Comparison of ENCODE assay signal across 26 cellular contexts in genomic region chr2:65742977-65743376, GRCh38.
"Had no signal": no experiment of that assay in that cellular context is flagged by ENCODE, and none has a peak within 500 bp of the region (broad histone marks: within the 10 kb centered on the region; RNA-seq: fewer than 3 reads in every experiment).

No MANE protein-coding gene starts in this region.

- H3K4me1 Mint-ChIP-seq: activated CD4-positive, alpha-beta T cell treated with anti-CD3 and anti-CD28 coated beads, Interleukin-2, amount 10 ng/mL, durations not matched to agents 7 days and 5 days; activated naive CD4-positive, alpha-beta T cell treated with anti-CD3 and anti-CD28 coated beads, Interleukin-2, amount 50 U/mL, for 24 hours; memory B cell had no signal

- H3K9me3 Mint-ChIP-seq: activated CD4-positive, alpha-beta T cell treated with anti-CD3 and anti-CD28 coated beads, Interleukin-2, amount 10 ng/mL, durations not matched to agents 7 days and 5 days; activated CD8-positive, alpha-beta T cell treated with anti-CD3 and anti-CD28 coated beads for 36 hours; activated T-helper 1 cell treated with anti-CD3 and anti-CD28 coated beads, Interleukin-12 subunit alpha, Interleukin-12 subunit beta, Interleukin-2, Interleukin-4 antibody, amounts not matched to agents 30 ng/mL and 10 ng/mL and 1 ng/mL, durations not matched to agents 14 hours and 24 hours and 36 hours; stimulated activated naive CD8-positive, alpha-beta T cell treated with anti-CD3 and anti-CD28 coated beads, Interleukin-15, Interleukin-2, amounts not matched to agents 100 ng/mL and 50 ng/mL, for 24 hours; T-helper 2 cell treated with Interferon-gamma antibody and Interleukin-4, amounts not matched to agents 5 μg/mL and 100 μg/mL, for 36 hours had no signal

- H3K27me3 ChIP-seq: colonic mucosa, esophagus squamous epithelium, heart left ventricle, pancreas, right atrium auricular region, thyroid gland had no signal

- H3K36me3 ChIP-seq: colonic mucosa, esophagus squamous epithelium, heart left ventricle, pancreas, right atrium auricular region, thyroid gland had no signal

- ATAC-seq: activated CD8-positive, alpha-beta T cell treated with anti-CD3 and anti-CD28 coated beads for 36 hours; effector memory CD8-positive, alpha-beta T cell; heart left ventricle; left cardiac atrium; pancreas; psoas muscle had no signal

- H3K4me3 Mint-ChIP-seq: activated CD4-positive, alpha-beta T cell treated with anti-CD3 and anti-CD28 coated beads, Interleukin-2, amount 10 ng/mL, durations not matched to agents 7 days and 5 days; activated CD8-positive, alpha-beta T cell treated with anti-CD3 and anti-CD28 coated beads for 36 hours; activated naive CD4-positive, alpha-beta T cell treated with anti-CD3 and anti-CD28 coated beads, Interleukin-2, amount 50 U/mL, for 24 hours; activated T-helper 1 cell treated with anti-CD3 and anti-CD28 coated beads, Interleukin-12 subunit alpha, Interleukin-12 subunit beta, Interleukin-2, Interleukin-4 antibody, amounts not matched to agents 30 ng/mL and 10 ng/mL and 1 ng/mL, durations not matched to agents 14 hours and 24 hours and 36 hours; effector memory CD8-positive, alpha-beta T cell; memory B cell; nephron; stimulated activated naive CD8-positive, alpha-beta T cell treated with anti-CD3 and anti-CD28 coated beads, Interleukin-15, Interleukin-2, amounts not matched to agents 100 ng/mL and 50 ng/mL, for 24 hours; T-helper 2 cell treated with Interferon-gamma antibody and Interleukin-4, amounts not matched to agents 5 μg/mL and 100 μg/mL, for 36 hours had no signal

- H3K9me3 ChIP-seq: colonic mucosa, esophagus squamous epithelium, heart left ventricle, pancreas, psoas muscle, right atrium auricular region, thyroid gland had no signal

- FAIRE-seq: islet of Langerhans, pancreas had no signal

- H3K27ac ChIP-seq: colonic mucosa, dorsolateral prefrontal cortex, esophagus squamous epithelium, heart left ventricle, pancreas, psoas muscle, right atrium auricular region, thyroid gland, VCaP had no signal

- H3K36me3 Mint-ChIP-seq: activated naive CD4-positive, alpha-beta T cell treated with anti-CD3 and anti-CD28 coated beads, Interleukin-2, amount 50 U/mL, for 24 hours; memory B cell had no signal

- DNase-seq: activated CD4-positive, alpha-beta T cell treated with anti-CD3 and anti-CD28 coated beads, Interleukin-2, amount 10 ng/mL, durations not matched to agents 7 days and 5 days; activated CD4-positive, CD25-positive, alpha-beta regulatory T cell treated with anti-CD3 and anti-CD28 coated beads, Interleukin-2, amount 50 U/mL, for 72 hours; activated CD8-positive, alpha-beta T cell treated with anti-CD3 and anti-CD28 coated beads for 36 hours; activated gamma-delta T cell treated with Interleukin-2 at 50 U/mL for 16 hours; anterior cingulate cortex; central memory CD4-positive, alpha-beta T cell; colonic mucosa; dorsolateral prefrontal cortex; effector memory CD8-positive, alpha-beta T cell; esophagus squamous epithelium; heart left ventricle; left cardiac atrium; pancreas; psoas muscle; stimulated activated CD4-positive, alpha-beta T cell treated with anti-CD3 and anti-CD28 coated beads, Interleukin-1b, Interleukin-23, amount 100 ng/mL, for 48 hours; substantia nigra; thyroid gland had no signal

- H3K4me1 ChIP-seq: colonic mucosa, esophagus squamous epithelium, pancreas, psoas muscle, thyroid gland had no signal

- H3K27ac Mint-ChIP-seq: activated CD4-positive, alpha-beta T cell treated with anti-CD3 and anti-CD28 coated beads, Interleukin-2, amount 10 ng/mL, durations not matched to agents 7 days and 5 days; activated CD8-positive, alpha-beta T cell treated with anti-CD3 and anti-CD28 coated beads for 36 hours; activated naive CD4-positive, alpha-beta T cell treated with anti-CD3 and anti-CD28 coated beads, Interleukin-2, amount 50 U/mL, for 24 hours; activated T-helper 1 cell treated with anti-CD3 and anti-CD28 coated beads, Interleukin-12 subunit alpha, Interleukin-12 subunit beta, Interleukin-2, Interleukin-4 antibody, amounts not matched to agents 30 ng/mL and 10 ng/mL and 1 ng/mL, durations not matched to agents 14 hours and 24 hours and 36 hours; effector memory CD8-positive, alpha-beta T cell; memory B cell; stimulated activated naive CD8-positive, alpha-beta T cell treated with anti-CD3 and anti-CD28 coated beads, Interleukin-15, Interleukin-2, amounts not matched to agents 100 ng/mL and 50 ng/mL, for 24 hours; T-helper 2 cell treated with Interferon-gamma antibody and Interleukin-4, amounts not matched to agents 5 μg/mL and 100 μg/mL, for 36 hours had no signal

- H3K4me3 ChIP-seq: colonic mucosa, dorsolateral prefrontal cortex, esophagus squamous epithelium, heart left ventricle, pancreas, psoas muscle, right atrium auricular region, thyroid gland had no signal
